Comparison of ENCODE assay signal across 1 cellular context in genomic region chr9:130766031-130766903, GRCh38.
TF ChIP-seq lines count a peak whose summit lies in the region.

No MANE protein-coding gene starts in this region.

TF ChIP-seq in HEK293, 187 proteins besides CTCF, POLR2A, EP300 and RAD21 (continued from another document):
- TF ChIP-seq ZNF692 (tag by site-specific recombination; IDR thresholded peaks at IDR 0.05) = no peak
- TF ChIP-seq ZNF398 (tag by site-specific recombination; IDR thresholded peaks at IDR 0.05) = no peak
- TF ChIP-seq ZNF777 (tag by site-specific recombination; IDR thresholded peaks at IDR 0.05; ENCODE audit: borderline replicate concordance) = no peak
